ENCODE assay signal across 17 cellular contexts in genomic region chr12:66692170-66692569, GRCh38. TPM values are rescaled to one million over a fixed set of nuclear protein-coding genes. Genes with fewer than 3 reads are reported as not detected.
"Had no signal": no experiment of that assay in that cellular context is flagged by ENCODE, and none has a peak within 500 bp of the region (broad histone marks: within the 10 kb centered on the region; RNA-seq: fewer than 3 reads in every experiment).

No MANE protein-coding gene starts in this region.

- H3K36me3 ChIP-seq: adrenal gland, left ventricle myocardium inferior, spleen, transverse colon had no signal

- H3K27me3 ChIP-seq: adrenal gland, transverse colon had no signal

- H3K4me1 Mint-ChIP-seq: activated naive CD4-positive, alpha-beta T cell treated with anti-CD3 and anti-CD28 coated beads, Interleukin-2, amount 10 ng/mL, durations not matched to agents 7 days and 5 days; central memory CD8-positive, alpha-beta T cell had no signal

- H3K27ac Mint-ChIP-seq: activated B cell treated with CpG ODN at 0.5 μM for 24 hours; activated CD4-positive, alpha-beta T cell treated with anti-CD3 and anti-CD28 coated beads, Interleukin-2, amount 10 ng/mL, durations not matched to agents 7 days and 5 days; activated naive CD4-positive, alpha-beta T cell treated with anti-CD3 and anti-CD28 coated beads, Interleukin-2, amount 10 ng/mL, durations not matched to agents 7 days and 5 days; activated T-helper 2 cell treated with anti-CD3 and anti-CD28 coated beads, Interferon-gamma antibody, Interleukin-2, Interleukin-4, amounts not matched to agents 10 μg/mL and 5 μg/mL and 100 μg/mL, durations not matched to agents 14 hours and 24 hours and 36 hours; stimulated activated memory B cell treated with anti-CD40 and anti-IgM and Interleukin-4, amounts not matched to agents 10 μg/mL and 1 μg/mL and 100 μg/mL, for 72 hours had no signal

- H3K9me3 Mint-ChIP-seq: activated B cell treated with CpG ODN at 0.5 μM for 24 hours; activated CD4-positive, alpha-beta T cell treated with anti-CD3 and anti-CD28 coated beads, Interleukin-2, amount 10 ng/mL, durations not matched to agents 7 days and 5 days; activated naive CD4-positive, alpha-beta T cell treated with anti-CD3 and anti-CD28 coated beads, Interleukin-2, amount 10 ng/mL, durations not matched to agents 7 days and 5 days; activated T-helper 2 cell treated with anti-CD3 and anti-CD28 coated beads, Interferon-gamma antibody, Interleukin-2, Interleukin-4, amounts not matched to agents 10 μg/mL and 5 μg/mL and 100 μg/mL, durations not matched to agents 14 hours and 24 hours and 36 hours; central memory CD8-positive, alpha-beta T cell; stimulated activated memory B cell treated with anti-CD40 and anti-IgM and Interleukin-4, amounts not matched to agents 10 μg/mL and 1 μg/mL and 100 μg/mL, for 72 hours had no signal

- H3K36me3 Mint-ChIP-seq: activated naive CD4-positive, alpha-beta T cell treated with anti-CD3 and anti-CD28 coated beads, Interleukin-2, amount 10 ng/mL, durations not matched to agents 7 days and 5 days; brain; stimulated activated memory B cell treated with anti-CD40 and anti-IgM and Interleukin-4, amounts not matched to agents 10 μg/mL and 1 μg/mL and 100 μg/mL, for 72 hours had no signal

- H3K4me1 ChIP-seq: adrenal gland, transverse colon had no signal

- H3K4me3 Mint-ChIP-seq: activated B cell treated with CpG ODN at 0.5 μM for 24 hours; activated CD4-positive, alpha-beta T cell treated with anti-CD3 and anti-CD28 coated beads, Interleukin-2, amount 10 ng/mL, durations not matched to agents 7 days and 5 days; activated naive CD4-positive, alpha-beta T cell treated with anti-CD3 and anti-CD28 coated beads, Interleukin-2, amount 10 ng/mL, durations not matched to agents 7 days and 5 days; brain; central memory CD8-positive, alpha-beta T cell; stimulated activated memory B cell treated with anti-CD40 and anti-IgM and Interleukin-4, amounts not matched to agents 10 μg/mL and 1 μg/mL and 100 μg/mL, for 72 hours had no signal

- H3K4me3 ChIP-seq: adrenal gland, left ventricle myocardium inferior, spleen, transverse colon had no signal

- H3K9me3 ChIP-seq: adrenal gland, left ventricle myocardium inferior, spleen, transverse colon had no signal

- H3K27me3 Mint-ChIP-seq: activated B cell treated with CpG ODN at 0.5 μM for 24 hours; brain; stimulated activated memory B cell treated with anti-CD40 and anti-IgM and Interleukin-4, amounts not matched to agents 10 μg/mL and 1 μg/mL and 100 μg/mL, for 72 hours had no signal

- ATAC-seq: sciatic nerve; stimulated activated memory B cell treated with anti-CD40 and anti-IgM and Interleukin-4, amounts not matched to agents 10 μg/mL and 1 μg/mL and 100 μg/mL, for 72 hours had no signal

- DNase-seq: activated B cell treated with CpG ODN at 0.5 μM for 24 hours; activated CD4-positive, alpha-beta T cell treated with anti-CD3 and anti-CD28 coated beads, Interleukin-2, amount 10 ng/mL, durations not matched to agents 7 days and 5 days; activated CD8-positive, alpha-beta memory T cell treated with anti-CD3 and anti-CD28 coated beads for 24 hours; activated naive CD4-positive, alpha-beta T cell treated with anti-CD3 and anti-CD28 coated beads, Interleukin-2, amount 10 ng/mL, durations not matched to agents 7 days and 5 days; adrenal gland; dermis blood vessel endothelial cell; left ventricle myocardium inferior; mesenchymal stem cell; spleen; stimulated activated CD4-positive, alpha-beta T cell treated with anti-CD3 and anti-CD28 coated beads, Interleukin-1b, Interleukin-23, amount 100 ng/mL, for 48 hours; transverse colon had no signal

- H3K27ac ChIP-seq: adrenal gland, left ventricle myocardium inferior, spleen, transverse colon had no signal

RNA-seq across cellular contexts. Expression of gene GRIP1, which starts 13.3 kb away (rescaled TPM):
- total RNA-seq: activated T-helper 2 cell treated with anti-CD3 and anti-CD28 coated beads, Interferon-gamma antibody, Interleukin-2, Interleukin-4, amounts not matched to agents 10 μg/mL and 5 μg/mL and 100 μg/mL, durations not matched to agents 14 hours and 24 hours and 36 hours; pulmonary artery endothelial cell had no signal
